Comparison of ENCODE assay signal across 11 cellular contexts in genomic region chr13:32284927-32285632, GRCh38. TPM values are rescaled to one million over a fixed set of nuclear protein-coding genes. Genes with fewer than 3 reads are reported as not detected.
DNase-seq lines count a peak whose midpoint lies in the region; ATAC-seq and TF ChIP-seq lines count a peak whose summit lies in the region.
"Had no signal": no experiment of that assay in that cellular context is flagged by ENCODE, and none has a peak within 500 bp of the region (broad histone marks: within the 10 kb centered on the region; RNA-seq: fewer than 3 reads in every experiment).

No MANE protein-coding gene starts in this region.

- H3K4me3 ChIP-seq in adipocyte (ENCODE audit: low read length): peak overlapping the region; percentile 50
- H3K4me3 ChIP-seq in heart left ventricle: peak overlapping the region in 1 of 12 donors; percentile 17
- no peak overlapping the region for H3K4me3 ChIP-seq in parathyroid adenoma (ENCODE audit: low read depth, low read length)
- H3K4me3 ChIP-seq: K562, skin epidermis had no signal

- H3K4me1 ChIP-seq in adipocyte (ENCODE audit: control insufficient read depth, insufficient read depth, low read length) (peaks cover 12% of the 10 kb centered on the region), heart left ventricle (peaks cover 6 to 43% (median 20%) of the 10 kb centered on the region in 12 donors), parathyroid adenoma (peaks cover 4% of the 10 kb centered on the region)

- H3K36me3 ChIP-seq in adipocyte (ENCODE audit: control insufficient read depth, insufficient read depth, low read length, severe bottlenecking) (peaks cover 4% of the 10 kb centered on the region), heart left ventricle (peaks cover 0 to 66% (median 35%) of the 10 kb centered on the region in 9 donors), parathyroid adenoma (ENCODE audit: control insufficient read depth, insufficient read depth, low read length) (no peaks in the 10 kb centered on the region)

- intact Hi-C loops in heart left ventricle (cut with DNase I): loop anchor here in 3 of 10 donors (2.0 to 5.0 kb wide), 2 partner anchors 30 to 33 kb away; no protein-coding TSS in a partner anchor

- ATAC-seq in heart left ventricle: peak; percentile 33 to 68 (median 57)
- no peak for ATAC-seq in GM19328 (IDR thresholded peaks at IDR 0.05; ENCODE audit: unreplicated experiment)
- no peak for ATAC-seq in HG02763 (IDR thresholded peaks at IDR 0.05; ENCODE audit: unreplicated experiment)
- ATAC-seq in HG03571 (IDR thresholded peaks at IDR 0.05; ENCODE audit: unreplicated experiment): no peak
- ATAC-seq: K562 had no signal

- H3K27me3 ChIP-seq in adipocyte (replicated peaks; ENCODE audit: control insufficient read depth, insufficient read depth, low read length) (no peaks in the 10 kb centered on the region), heart left ventricle (no peaks in the 10 kb centered on the region), parathyroid adenoma (ENCODE audit: control insufficient read depth, insufficient read depth, low read length) (no peaks in the 10 kb centered on the region)

- H3K9me3 ChIP-seq in adipocyte (ENCODE audit: control insufficient read depth, low read length) (no peaks in the 10 kb centered on the region), heart left ventricle (no peaks in the 10 kb centered on the region), parathyroid adenoma (ENCODE audit: control insufficient read depth, low read length) (no peaks in the 10 kb centered on the region)

- WGBS in heart left ventricle, 4 donors: 8 to 18% (median 13%) methylated on average over 6 of the region's 6 CpGs

- no peak for TF ChIP-seq CTCF in heart left ventricle (IDR thresholded peaks at IDR 0.05)
- no peak for TF ChIP-seq CTCF in parathyroid adenoma (IDR thresholded peaks at IDR 0.05)

- H3K9ac ChIP-seq in adipocyte (ENCODE audit: low read length) (no peak overlapping the region), parathyroid adenoma (no peak overlapping the region)

- H2AFZ ChIP-seq in parathyroid adenoma: peak overlapping the region; percentile 33

- DNase-seq in COLO829 (ENCODE audit: low spot score) (peak; percentile 87), adipocyte (ENCODE audit: low read depth) (peak; percentile 78), heart left ventricle (peak in 3 of 5 donors; percentile 39 to 70 (median 61)), NCI-H2081 treated with DMSO at 0.1 percent for 48 hours (lab: John Stamatoyannopoulos, UW) (no peak)
- DNase-seq: SW 1271 had no signal

- H3K4me2 ChIP-seq in parathyroid adenoma (ENCODE audit: low read length): peak overlapping the region; percentile 54

- H3K27ac ChIP-seq in heart left ventricle (peak overlapping the region; percentile 39 to 84 (median 74)), parathyroid adenoma (peak overlapping the region; percentile 33)

- no peak for TF ChIP-seq POLR2A in heart left ventricle (IDR thresholded peaks at IDR 0.05)

- H3K79me2 ChIP-seq in parathyroid adenoma: no peaks in the 10 kb centered on the region

RNA-seq across cellular contexts. Expression of gene ZAR1L, which starts 30.1 kb away (rescaled TPM):
- not detected for total RNA-seq in heart left ventricle
- not detected for polyA plus RNA-seq in heart left ventricle
- total RNA-seq: K562 had no signal
- polyA plus RNA-seq: K562 had no signal

RNA-seq across cellular contexts. Expression of gene BRCA2, which starts 30.2 kb away (rescaled TPM):
- 1 to 10 TPM in 2 of 9 donors, under 1 TPM in 7; 0.13 to 5.2 (median 0.42) TPM for total RNA-seq in heart left ventricle
- under 1 TPM; 0.04 to 0.12 TPM for polyA plus RNA-seq in heart left ventricle

Comparison
In these comparisons a context has a peak if more than half of its experiments do, and no peak if none do; other contexts are left out.
1. ATAC-seq: peak in heart left ventricle (4 of 4); none in GM19328 (single experiment), HG02763 (single experiment) and HG03571 (single experiment).